15 cellular contexts compared by ENCODE assay signal in the genomic region with DNA sequence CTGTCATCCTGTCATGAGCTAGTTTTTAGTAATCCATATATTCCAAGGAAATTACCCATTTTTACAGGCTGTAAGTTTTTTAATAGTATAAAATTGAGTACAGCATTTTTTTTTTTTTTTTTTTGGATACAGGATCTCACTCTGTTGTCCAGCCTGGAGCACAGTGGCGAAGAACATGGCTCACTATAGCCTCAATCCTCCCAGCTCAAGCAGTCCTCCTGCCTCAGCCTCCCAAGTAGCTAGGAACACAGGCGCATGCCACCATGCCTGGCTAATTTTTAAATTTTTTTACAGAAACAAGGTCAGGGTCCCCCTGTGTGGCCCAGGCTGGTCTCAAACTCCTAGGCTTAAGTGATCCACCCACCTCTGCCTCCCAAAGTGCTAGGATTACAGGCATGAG. TPM values are rescaled to one million over a fixed set of nuclear protein-coding genes. Genes with fewer than 3 reads are reported as not detected.
A peak's percentile ranks its signal among the peaks of the same experiment; 100 is the strongest.
DNase-seq lines count a peak whose midpoint lies in the region; ATAC-seq lines count a peak whose summit lies in the region.
"Had no signal": no experiment of that assay in that cellular context is flagged by ENCODE, and none has a peak within 500 bp of the region (broad histone marks: within the 10 kb centered on the region; RNA-seq: fewer than 3 reads in every experiment).

No MANE protein-coding gene starts in this region.

- H3K36me3 ChIP-seq in Karpas-422 (ENCODE audit: insufficient read depth, low read length): no peaks in the 10 kb centered on the region

- H3K4me1 ChIP-seq in Karpas-422 (ENCODE audit: low read length): no peaks in the 10 kb centered on the region

- no peak overlapping the region for H3K27ac ChIP-seq in Karpas-422 (ENCODE audit: low read length)

- no peaks in the 10 kb centered on the region for H3K9me2 ChIP-seq in Karpas-422 (replicated peaks; ENCODE audit: insufficient read depth, low read length)

- H3K9me3 Mint-ChIP-seq in stimulated activated naive CD8-positive, alpha-beta T cell treated with anti-CD3 and anti-CD28 coated beads, Interleukin-15, Interleukin-2, amounts not matched to agents 100 ng/mL and 50 ng/mL, for 24 hours: no peaks in the 10 kb centered on the region
- no peaks in the 10 kb centered on the region for H3K9me3 Mint-ChIP-seq in central memory CD8-positive, alpha-beta T cell
- H3K9me3 Mint-ChIP-seq in natural killer cell treated with Interleukin-12 subunit alpha and Interleukin-12 subunit beta and Interleukin-15 and Interleukin-18, amount 100 ng/mL, for 72 hours: no peaks in the 10 kb centered on the region
- H3K9me3 Mint-ChIP-seq in stimulated activated naive CD8-positive, alpha-beta T cell treated with anti-CD3 and anti-CD28 coated beads, Interleukin-15, amount 100 ng/mL, for 72 hours: no peaks in the 10 kb centered on the region
- H3K9me3 Mint-ChIP-seq: CD4-positive, alpha-beta memory T cell; HFFc6 had no signal

- H2AFZ ChIP-seq in Karpas-422 (ENCODE audit: low read length): no peak overlapping the region

- no peak overlapping the region for H3K4me3 ChIP-seq in Karpas-422 (ENCODE audit: low read length)

- DNase-seq in stimulated activated naive CD8-positive, alpha-beta T cell treated with anti-CD3 and anti-CD28 coated beads, Interleukin-15, Interleukin-2, amounts not matched to agents 100 U/mL and 50 U/mL, for 24 hours: no peak
- no peak for DNase-seq in central memory CD8-positive, alpha-beta T cell (ENCODE audit: low spot score in 2 of 2)
- no peak for DNase-seq in natural killer cell treated with Interleukin-12 subunit alpha and Interleukin-12 subunit beta and Interleukin-15 and Interleukin-18, amount 100 ng/mL, for 72 hours (ENCODE audit: low spot score)
- no peak for DNase-seq in stimulated activated naive CD8-positive, alpha-beta T cell treated with anti-CD3 and anti-CD28 coated beads, Interleukin-15, amount 100 ng/mL, for 72 hours
- no peak for DNase-seq in cerebellum (ENCODE audit: low spot score)
- no peak for DNase-seq in HT-29 (ENCODE audit: low spot score)
- DNase-seq in Karpas-422: no peak
- DNase-seq: C1 segment of cervical spinal cord; CD4-positive, alpha-beta memory T cell; DMS79; HCEC 1CT; HFFc6 had no signal

- H4K20me1 ChIP-seq in Karpas-422 (ENCODE audit: insufficient read depth, low read depth, low read length): no peaks in the 10 kb centered on the region

- no peak overlapping the region for H3K4me2 ChIP-seq in Karpas-422 (ENCODE audit: low read depth, low read length, poor library complexity, severe bottlenecking)

- H3K9ac ChIP-seq in Karpas-422 (ENCODE audit: low read length): no peak overlapping the region

- no peak overlapping the region for H3K4me3 Mint-ChIP-seq in stimulated activated naive CD8-positive, alpha-beta T cell treated with anti-CD3 and anti-CD28 coated beads, Interleukin-15, Interleukin-2, amounts not matched to agents 100 ng/mL and 50 ng/mL, for 24 hours
- H3K4me3 Mint-ChIP-seq in central memory CD8-positive, alpha-beta T cell: no peak overlapping the region
- no peak overlapping the region for H3K4me3 Mint-ChIP-seq in natural killer cell treated with Interleukin-12 subunit alpha and Interleukin-12 subunit beta and Interleukin-15 and Interleukin-18, amount 100 ng/mL, for 72 hours
- H3K4me3 Mint-ChIP-seq in stimulated activated naive CD8-positive, alpha-beta T cell treated with anti-CD3 and anti-CD28 coated beads, Interleukin-15, amount 100 ng/mL, for 72 hours: no peak overlapping the region
- H3K4me3 Mint-ChIP-seq: B cell; CD4-positive, alpha-beta memory T cell; HFFc6 had no signal

- no peak for ATAC-seq in stimulated activated naive CD8-positive, alpha-beta T cell treated with anti-CD3 and anti-CD28 coated beads, Interleukin-15, Interleukin-2, amounts not matched to agents 100 U/mL and 50 U/mL, for 24 hours
- ATAC-seq in central memory CD8-positive, alpha-beta T cell (replicated peaks; ENCODE audit: extremely low read depth, poor library complexity, severe bottlenecking): no peak
- no peak for ATAC-seq in natural killer cell treated with Interleukin-12 subunit alpha and Interleukin-12 subunit beta and Interleukin-15 and Interleukin-18, amount 100 ng/mL, for 72 hours
- ATAC-seq in stimulated activated naive CD8-positive, alpha-beta T cell treated with anti-CD3 and anti-CD28 coated beads, Interleukin-15, amount 100 ng/mL, for 72 hours: no peak
- ATAC-seq: HepG2 had no signal

- H3K9me3 ChIP-seq in Karpas-422 (ENCODE audit: low read length): no peaks in the 10 kb centered on the region

- H3K4me1 Mint-ChIP-seq in stimulated activated naive CD8-positive, alpha-beta T cell treated with anti-CD3 and anti-CD28 coated beads, Interleukin-15, Interleukin-2, amounts not matched to agents 100 ng/mL and 50 ng/mL, for 24 hours (ENCODE audit: low read depth): peaks cover 17% of the 10 kb centered on the region
- H3K4me1 Mint-ChIP-seq in central memory CD8-positive, alpha-beta T cell: peaks cover 35% of the 10 kb centered on the region
- H3K4me1 Mint-ChIP-seq in natural killer cell treated with Interleukin-12 subunit alpha and Interleukin-12 subunit beta and Interleukin-15 and Interleukin-18, amount 100 ng/mL, for 72 hours (ENCODE audit: low read depth in 2 of 2): peaks cover 25 to 40% of the 10 kb centered on the region in 2 donors
- H3K4me1 Mint-ChIP-seq in stimulated activated naive CD8-positive, alpha-beta T cell treated with anti-CD3 and anti-CD28 coated beads, Interleukin-15, amount 100 ng/mL, for 72 hours: peaks cover 9% of the 10 kb centered on the region
- H3K4me1 Mint-ChIP-seq: B cell had no signal

- peak overlapping the region; percentile 56 for H3K27ac Mint-ChIP-seq in stimulated activated naive CD8-positive, alpha-beta T cell treated with anti-CD3 and anti-CD28 coated beads, Interleukin-15, Interleukin-2, amounts not matched to agents 100 ng/mL and 50 ng/mL, for 24 hours
- peak overlapping the region; percentile 56 for H3K27ac Mint-ChIP-seq in central memory CD8-positive, alpha-beta T cell (ENCODE audit: low read depth)
- peak overlapping the region; percentile 23 to 78 for H3K27ac Mint-ChIP-seq in natural killer cell treated with Interleukin-12 subunit alpha and Interleukin-12 subunit beta and Interleukin-15 and Interleukin-18, amount 100 ng/mL, for 72 hours
- peak overlapping the region; percentile 25 to 63 for H3K27ac Mint-ChIP-seq in stimulated activated naive CD8-positive, alpha-beta T cell treated with anti-CD3 and anti-CD28 coated beads, Interleukin-15, amount 100 ng/mL, for 72 hours
- H3K27ac Mint-ChIP-seq: B cell, HFFc6 had no signal

- H3K79me2 ChIP-seq in Karpas-422 (ENCODE audit: low read length): peaks cover 48% of the 10 kb centered on the region

- no peaks in the 10 kb centered on the region for H3K27me3 ChIP-seq in Karpas-422 (ENCODE audit: low read length)

- no peaks in the 10 kb centered on the region for H3K27me3 Mint-ChIP-seq in stimulated activated naive CD8-positive, alpha-beta T cell treated with anti-CD3 and anti-CD28 coated beads, Interleukin-15, Interleukin-2, amounts not matched to agents 100 ng/mL and 50 ng/mL, for 24 hours
- no peaks in the 10 kb centered on the region for H3K27me3 Mint-ChIP-seq in central memory CD8-positive, alpha-beta T cell
- no peaks in the 10 kb centered on the region for H3K27me3 Mint-ChIP-seq in natural killer cell treated with Interleukin-12 subunit alpha and Interleukin-12 subunit beta and Interleukin-15 and Interleukin-18, amount 100 ng/mL, for 72 hours
- H3K27me3 Mint-ChIP-seq in stimulated activated naive CD8-positive, alpha-beta T cell treated with anti-CD3 and anti-CD28 coated beads, Interleukin-15, amount 100 ng/mL, for 72 hours: no peaks in the 10 kb centered on the region
- H3K27me3 Mint-ChIP-seq: B cell; CD4-positive, alpha-beta memory T cell had no signal

- H3K36me3 Mint-ChIP-seq in stimulated activated naive CD8-positive, alpha-beta T cell treated with anti-CD3 and anti-CD28 coated beads, Interleukin-15, Interleukin-2, amounts not matched to agents 100 ng/mL and 50 ng/mL, for 24 hours (ENCODE audit: low read depth): peaks cover 66% of the 10 kb centered on the region
- H3K36me3 Mint-ChIP-seq in central memory CD8-positive, alpha-beta T cell (ENCODE audit: insufficient read depth): peaks cover 54% of the 10 kb centered on the region
- H3K36me3 Mint-ChIP-seq in natural killer cell treated with Interleukin-12 subunit alpha and Interleukin-12 subunit beta and Interleukin-15 and Interleukin-18, amount 100 ng/mL, for 72 hours: peaks cover 47% of the 10 kb centered on the region

RNA-seq across cellular contexts. Expression of a gene that starts 56.5 kb away (rescaled TPM):
- total RNA-seq in natural killer cell treated with Interleukin-12 subunit alpha and Interleukin-12 subunit beta and Interleukin-15 and Interleukin-18, amount 100 ng/mL, for 72 hours: 100 to 1,000 TPM; 133 to 174 TPM
- 102 TPM for total RNA-seq in cerebellum
- 20.0 and 24.1 TPM in 2 replicates for total RNA-seq in HT-29 (2014; rRNA removed; shearing (Covaris generic))
- total RNA-seq in Karpas-422 (2014; rRNA removed; shearing (Covaris generic); ENCODE audit: low replicate concordance): 16.8 and 23.4 TPM in 2 replicates
